8 cellular contexts compared by ENCODE assay signal in genomic region chr20:35284267-35284991, GRCh38.
DNase-seq lines count a peak whose midpoint lies in the region; ATAC-seq and TF ChIP-seq lines count a peak whose summit lies in the region.

Gene EIF6 (minus strand): TSS chr20:35284772. CDS start chr20:35284487, 285 bp downstream.

- no peaks in the 10 kb centered on the region for H3K9me3 Mint-ChIP-seq in nephron
- H3K9me3 Mint-ChIP-seq in stimulated activated naive CD8-positive, alpha-beta T cell treated with anti-CD3 and anti-CD28 coated beads, Interleukin-15, Interleukin-2, amounts not matched to agents 100 ng/mL and 50 ng/mL, for 24 hours, result no peaks in the 10 kb centered on the region

- H3K4me1 Mint-ChIP-seq in nephron, result peaks cover 25% of the 10 kb centered on the region
- peaks cover 35% of the 10 kb centered on the region for H3K4me1 Mint-ChIP-seq in stimulated activated naive CD8-positive, alpha-beta T cell treated with anti-CD3 and anti-CD28 coated beads, Interleukin-15, Interleukin-2, amounts not matched to agents 100 ng/mL and 50 ng/mL, for 24 hours (ENCODE audit: low read depth)

- H3K27ac Mint-ChIP-seq in nephron, result peak within 1 kb of the TSS; percentile 81 to 97 (median 95)
- peak within 1 kb of the TSS; percentile 89 for H3K27ac Mint-ChIP-seq in stimulated activated naive CD8-positive, alpha-beta T cell treated with anti-CD3 and anti-CD28 coated beads, Interleukin-15, Interleukin-2, amounts not matched to agents 100 ng/mL and 50 ng/mL, for 24 hours

- H3K4me3 Mint-ChIP-seq in nephron, result peak within 1 kb of the TSS; percentile 88 to 92 (median 92)
- peak within 1 kb of the TSS; percentile 90 for H3K4me3 Mint-ChIP-seq in stimulated activated naive CD8-positive, alpha-beta T cell treated with anti-CD3 and anti-CD28 coated beads, Interleukin-15, Interleukin-2, amounts not matched to agents 100 ng/mL and 50 ng/mL, for 24 hours

- peak; percentile 56 for ATAC-seq in GM21528 (IDR thresholded peaks at IDR 0.05; ENCODE audit: low FRiP score, unreplicated experiment)

- DNase-seq in D341Med (ENCODE audit: low spot score) (peak; percentile 96), Kasumi-1 (lab: John Stamatoyannopoulos, UW) (peak; percentile 84 to 90), fibroblast of the conjunctiva (ENCODE audit: low read depth) (peak; percentile 77)
- peak; percentile 65 for DNase-seq in activated effector memory CD4-positive, alpha-beta T cell treated with Interleukin-2 at 50 U/mL for 16 hours

- H3K36me3 Mint-ChIP-seq in nephron (ENCODE audit: low read depth), result peaks cover 22% of the 10 kb centered on the region
- H3K36me3 Mint-ChIP-seq in stimulated activated naive CD8-positive, alpha-beta T cell treated with anti-CD3 and anti-CD28 coated beads, Interleukin-15, Interleukin-2, amounts not matched to agents 100 ng/mL and 50 ng/mL, for 24 hours (ENCODE audit: low read depth), result peaks cover 36% of the 10 kb centered on the region

- TF ChIP-seq POLR2A in Raji (IDR thresholded peaks at IDR 0.05; ENCODE audit: insufficient read depth, low read depth, low read length), result peak; percentile 83

- H3K27me3 Mint-ChIP-seq in nephron (ENCODE audit: low read depth), result peaks cover 3% of the 10 kb centered on the region
- no peaks in the 10 kb centered on the region for H3K27me3 Mint-ChIP-seq in stimulated activated naive CD8-positive, alpha-beta T cell treated with anti-CD3 and anti-CD28 coated beads, Interleukin-15, Interleukin-2, amounts not matched to agents 100 ng/mL and 50 ng/mL, for 24 hours

- TF ChIP-seq CTCF in nephron (IDR thresholded peaks at IDR 0.05; ENCODE audit: unreplicated experiment in 3 of 3), result no peak

Comparison
In these comparisons a context has a peak if more than half of its experiments do, and no peak if none do; other contexts are left out.
1. Peak in every context shown above with its lines: DNase-seq and ATAC-seq.